ENCODE assay signal across 20 cellular contexts in the genomic region with DNA sequence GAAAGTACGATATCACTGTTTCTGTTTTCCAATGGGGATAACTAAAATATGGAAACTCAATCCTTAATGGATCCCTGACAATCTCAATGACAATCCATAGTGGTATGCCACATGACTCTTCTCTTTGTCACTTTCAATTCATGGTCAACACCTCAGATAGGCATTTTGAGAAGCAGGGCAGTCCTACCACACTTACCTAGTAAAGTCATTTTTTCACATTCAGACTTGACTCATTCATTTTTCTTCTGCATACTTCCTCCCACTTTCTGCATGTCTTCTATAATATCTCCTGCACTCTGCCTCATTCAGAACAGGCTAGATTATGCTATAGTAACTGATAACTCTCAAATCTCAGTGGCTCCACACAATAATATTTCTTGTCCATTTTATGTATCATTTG.
DNase-seq lines count a peak whose midpoint lies in the region; ATAC-seq, FAIRE-seq and TF ChIP-seq lines count a peak whose summit lies in the region.
"Had no signal": no experiment of that assay in that cellular context is flagged by ENCODE, and none has a peak within 500 bp of the region (broad histone marks: within the 10 kb centered on the region; RNA-seq: fewer than 3 reads in every experiment).

No MANE protein-coding gene starts in this region.

- no peak overlapping the region for H2BK120ac ChIP-seq in mesenchymal stem cell (ENCODE audit: low read depth, low read length)

- H3K18ac ChIP-seq in mesenchymal stem cell (ENCODE audit: low read depth in 1 of 2, low read length in 2 of 2): no peak overlapping the region

- H2AK5ac ChIP-seq in mesenchymal stem cell (ENCODE audit: low read length, severe bottlenecking): peak overlapping the region; percentile 68

- no peaks in the 10 kb centered on the region for H3K79me2 ChIP-seq in astrocyte (ENCODE audit: insufficient read depth, low read length)

- intact Hi-C loops in left ventricle myocardium superior (cut with micrococcal nuclease): no loop called here

- H3K36me3 ChIP-seq in astrocyte (ENCODE audit: insufficient read depth, low read length) (no peaks in the 10 kb centered on the region), mesenchymal stem cell (ENCODE audit: control insufficient read depth in 1 of 2, insufficient read depth in 2 of 2, low read depth in 1 of 2, low read length in 2 of 2) (peaks cover 6 to 7% of the 10 kb centered on the region in 2 experiments)

- DNase-seq in AG10803 (ENCODE audit: low read depth): peak; percentile 49
- peak; percentile 67 for DNase-seq in HFFc6
- peak; percentile 78 for DNase-seq in astrocyte (ENCODE audit: low read depth)
- peak; percentile 22 for DNase-seq in mesenchymal stem cell
- no peak for DNase-seq in left ventricle myocardium superior
- no peak for DNase-seq in SIG-M5 treated with dmso at 0.1 percent for 504 hours (lab: John Stamatoyannopoulos, UW; ENCODE audit: unreplicated experiment)
- DNase-seq: activated CD8-positive, alpha-beta T cell treated with anti-CD3 and anti-CD28 coated beads for 36 hours; CD4-positive, alpha-beta T cell; naive thymus-derived CD8-positive, alpha-beta T cell; NCI-H1105; NCI-H446 treated with DMSO at 0.1 percent for 48 hours had no signal

- H4K91ac ChIP-seq in mesenchymal stem cell (ENCODE audit: low read length): no peak overlapping the region

- peak overlapping the region; percentile 58 for H3K4me3 Mint-ChIP-seq in HFFc6
- no peak overlapping the region for H3K4me3 Mint-ChIP-seq in astrocyte (ENCODE audit: unreplicated experiment)
- H3K4me3 Mint-ChIP-seq: activated CD8-positive, alpha-beta T cell treated with anti-CD3 and anti-CD28 coated beads for 36 hours; activated naive CD8-positive, alpha-beta T cell; CD4-positive, alpha-beta T cell; dendritic cell treated with granulocyte-macrophage colony-stimulating factor and Interleukin-4, amounts not matched to agents 40 ng/mL and 50 ng/mL, for 4 days; IgD-negative memory B cell; naive thymus-derived CD8-positive, alpha-beta T cell; T-helper 2 cell treated with Interferon-gamma antibody and Interleukin-4, amounts not matched to agents 5 μg/mL and 100 μg/mL, for 36 hours had no signal

- H3K4me1 ChIP-seq in astrocyte (ENCODE audit: insufficient read depth, low read length) (peaks cover 34% of the 10 kb centered on the region), mesenchymal stem cell (ENCODE audit: control insufficient read depth, insufficient read depth, low read depth, low read length) (peaks cover 5% of the 10 kb centered on the region)

- H4K20me1 ChIP-seq in astrocyte (ENCODE audit: insufficient read depth, low read length): no peaks in the 10 kb centered on the region

- no peak overlapping the region for H4K8ac ChIP-seq in mesenchymal stem cell (ENCODE audit: low read length)

- H3K14ac ChIP-seq in mesenchymal stem cell (ENCODE audit: low read length in 2 of 2): no peak overlapping the region

- H3K4me3 ChIP-seq in AG10803 (ENCODE audit: low read length) (no peak overlapping the region), astrocyte (ENCODE audit: insufficient read depth, low read depth, low read length) (peak overlapping the region; percentile 2), mesenchymal stem cell (ENCODE audit: insufficient read depth in 1 of 2, low read depth in 1 of 2, low read length in 2 of 2) (no peak overlapping the region)
- H3K4me3 ChIP-seq: gastroesophageal sphincter had no signal

- no peaks in the 10 kb centered on the region for H3K36me3 Mint-ChIP-seq in HFFc6 (ENCODE audit: low read depth)
- peaks cover 9% of the 10 kb centered on the region for H3K36me3 Mint-ChIP-seq in astrocyte (ENCODE audit: low read depth, unreplicated experiment)

- H2AFZ ChIP-seq in astrocyte (ENCODE audit: low read depth, low read length) (no peak overlapping the region), mesenchymal stem cell (ENCODE audit: low read depth, low read length) (no peak overlapping the region)

- H3K4me1 Mint-ChIP-seq in HFFc6 (ENCODE audit: low read depth): peaks cover 24% of the 10 kb centered on the region
- H3K4me1 Mint-ChIP-seq in astrocyte (ENCODE audit: low read depth, unreplicated experiment): peaks cover 32% of the 10 kb centered on the region

- peak; percentile 76 for FAIRE-seq in astrocyte (lab: Jason Lieb, UNC)
- FAIRE-seq: islet of Langerhans had no signal

- 91% methylated on average over 1 of the region's 1 CpG for WGBS in mesenchymal stem cell

- no peak overlapping the region for H3K23ac ChIP-seq in mesenchymal stem cell (ENCODE audit: low read length in 2 of 2)

- H3K27me3 Mint-ChIP-seq in HFFc6 (ENCODE audit: insufficient read depth): no peaks in the 10 kb centered on the region
- H3K27me3 Mint-ChIP-seq in astrocyte (ENCODE audit: low read depth, unreplicated experiment): no peaks in the 10 kb centered on the region
- H3K27me3 Mint-ChIP-seq: activated CD8-positive, alpha-beta T cell treated with anti-CD3 and anti-CD28 coated beads for 36 hours; activated naive CD8-positive, alpha-beta T cell; CD4-positive, alpha-beta T cell; dendritic cell treated with granulocyte-macrophage colony-stimulating factor and Interleukin-4, amounts not matched to agents 40 ng/mL and 50 ng/mL, for 4 days; IgD-negative memory B cell; naive thymus-derived CD8-positive, alpha-beta T cell had no signal

- H3K79me1 ChIP-seq in mesenchymal stem cell (replicated peaks; ENCODE audit: low read length, poor library complexity, severe bottlenecking): peaks cover 15% of the 10 kb centered on the region

- H3K27ac ChIP-seq in astrocyte (ENCODE audit: low read depth, low read length) (peak overlapping the region; percentile 66), mesenchymal stem cell (ENCODE audit: low read length, poor library complexity, severe bottlenecking) (peak overlapping the region; percentile 70)
- H3K27ac ChIP-seq: gastroesophageal sphincter had no signal

- H3K27ac Mint-ChIP-seq in HFFc6 (peak overlapping the region; percentile 70), astrocyte (ENCODE audit: unreplicated experiment) (peak overlapping the region; percentile 91)
- H3K27ac Mint-ChIP-seq: activated CD8-positive, alpha-beta T cell treated with anti-CD3 and anti-CD28 coated beads for 36 hours; activated naive CD8-positive, alpha-beta T cell; CD4-positive, alpha-beta T cell; dendritic cell treated with granulocyte-macrophage colony-stimulating factor and Interleukin-4, amounts not matched to agents 40 ng/mL and 50 ng/mL, for 4 days; T-helper 2 cell treated with Interferon-gamma antibody and Interleukin-4, amounts not matched to agents 5 μg/mL and 100 μg/mL, for 36 hours had no signal

- H3K9me3 Mint-ChIP-seq in HFFc6 (no peaks in the 10 kb centered on the region), astrocyte (ENCODE audit: unreplicated experiment) (no peaks in the 10 kb centered on the region)
- H3K9me3 Mint-ChIP-seq: activated CD8-positive, alpha-beta T cell treated with anti-CD3 and anti-CD28 coated beads for 36 hours; CD4-positive, alpha-beta T cell; dendritic cell treated with granulocyte-macrophage colony-stimulating factor and Interleukin-4, amounts not matched to agents 40 ng/mL and 50 ng/mL, for 4 days; IgD-negative memory B cell; T-helper 2 cell treated with Interferon-gamma antibody and Interleukin-4, amounts not matched to agents 5 μg/mL and 100 μg/mL, for 36 hours had no signal

- no peaks in the 10 kb centered on the region for H3K9me3 ChIP-seq in astrocyte (ENCODE audit: insufficient read depth, low read depth, low read length)
- H3K9me3 ChIP-seq in mesenchymal stem cell (ENCODE audit: control insufficient read depth, low read length): no peaks in the 10 kb centered on the region
- H3K9me3 ChIP-seq: gastroesophageal sphincter had no signal

- H3K4me2 ChIP-seq in astrocyte (ENCODE audit: low read length) (peak overlapping the region; percentile 69), mesenchymal stem cell (ENCODE audit: low read length, poor library complexity, severe bottlenecking) (no peak overlapping the region)

- ATAC-seq in left ventricle myocardium superior (no peak), GM18519 (IDR thresholded peaks at IDR 0.05; ENCODE audit: low FRiP score, unreplicated experiment) (no peak), HG02885 (IDR thresholded peaks at IDR 0.05; ENCODE audit: poor library complexity, unreplicated experiment) (no peak)
- ATAC-seq: activated CD8-positive, alpha-beta T cell treated with anti-CD3 and anti-CD28 coated beads for 36 hours; gastroesophageal sphincter; naive thymus-derived CD8-positive, alpha-beta T cell; sciatic nerve had no signal

- H2BK5ac ChIP-seq in mesenchymal stem cell (ENCODE audit: low read depth, low read length, poor library complexity, severe bottlenecking): no peak overlapping the region

- TF ChIP-seq CTCF in AG10803 (conservative IDR thresholded peaks at IDR 0.05; ENCODE audit: low read length): no peak
- TF ChIP-seq CTCF in HFFc6 (IDR thresholded peaks at IDR 0.05): no peak
- no peak for TF ChIP-seq CTCF in astrocyte (IDR thresholded peaks at IDR 0.05; ENCODE audit: insufficient read depth, low read depth, low read length)

- H2BK12ac ChIP-seq in mesenchymal stem cell (ENCODE audit: low read length in 2 of 2): no peak overlapping the region

- H3K9ac ChIP-seq in astrocyte (ENCODE audit: low read length): peak overlapping the region; percentile 13
- no peak overlapping the region for H3K9ac ChIP-seq in mesenchymal stem cell (ENCODE audit: low read length)

- H2BK15ac ChIP-seq in mesenchymal stem cell (ENCODE audit: low read depth, poor library complexity, severe bottlenecking): no peak overlapping the region

- H3K27me3 ChIP-seq in astrocyte (ENCODE audit: insufficient read depth, low read length): no peaks in the 10 kb centered on the region
- H3K27me3 ChIP-seq in mesenchymal stem cell (ENCODE audit: control insufficient read depth in 1 of 2, insufficient read depth in 1 of 2, low read length in 2 of 2): no peaks in the 10 kb centered on the region
- H3K27me3 ChIP-seq: gastroesophageal sphincter had no signal

- no peak overlapping the region for H3K4ac ChIP-seq in mesenchymal stem cell (ENCODE audit: low read depth in 1 of 2, low read length in 2 of 2)

Comparison
In these comparisons a context has a peak if more than half of its experiments do, and no peak if none do; other contexts are left out.
1. DNase-seq: peak in AG10803 (single experiment), HFFc6 (single experiment), astrocyte (single experiment) and mesenchymal stem cell (single experiment); none in left ventricle myocardium superior (single experiment) and SIG-M5 treated with dmso at 0.1 percent for 504 hours (single experiment).